Comparison of ENCODE assay signal across 9 cellular contexts in genomic region chr15:94526071-94526689, GRCh38.
DNase-seq lines count a peak whose midpoint lies in the region; ATAC-seq and TF ChIP-seq lines count a peak whose summit lies in the region.
"Had no signal": no experiment of that assay in that cellular context is flagged by ENCODE, and none has a peak within 500 bp of the region (broad histone marks: within the 10 kb centered on the region; RNA-seq: fewer than 3 reads in every experiment).

No MANE protein-coding gene starts in this region.

- H3K9me3 ChIP-seq in endodermal cell (ENCODE audit: control insufficient read depth, low read length) = no peaks in the 10 kb centered on the region
- H3K9me3 ChIP-seq in ovary = no peaks in the 10 kb centered on the region

- no peak overlapping the region for H3K4me3 Mint-ChIP-seq in natural killer cell
- no peak overlapping the region for H3K4me3 Mint-ChIP-seq in natural killer cell treated with Interleukin-12 subunit alpha and Interleukin-12 subunit beta and Interleukin-15 and Interleukin-18, amount 100 ng/mL, for 72 hours
- no peak overlapping the region for H3K4me3 Mint-ChIP-seq in endodermal cell
- no peak overlapping the region for H3K4me3 Mint-ChIP-seq in activated CD4-positive, alpha-beta T cell treated with anti-CD3 and anti-CD28 coated beads, Interleukin-2, amount 10 ng/mL, durations not matched to agents 7 days and 5 days

- intact Hi-C loops in natural killer cell (cut with micrococcal nuclease) (no loop called here), ovary (cut with DNase I) (no loop called here)

- H3K4me1 ChIP-seq in endodermal cell (ENCODE audit: control insufficient read depth, insufficient read depth, low read length) (no peaks in the 10 kb centered on the region), ovary (ENCODE audit: insufficient read depth) (peaks cover 2% of the 10 kb centered on the region)

- POLR2A ChIA-PET in activated CD4-positive, alpha-beta T cell treated with anti-CD3 and anti-CD28 coated beads, Interleukin-2, amount 10 ng/mL, durations not matched to agents 7 days and 5 days (lab: Charles Lee) = no interaction called here

- WGBS in endodermal cell (ENCODE audit: insufficient coverage in 1 of 2, insufficient read length in 1 of 2), 2 experiments = 59 to 73% methylated on average over 2 to 5 of the region's 5 CpGs
- WGBS in ovary, 3 donors = 85 to 87% (median 85%) methylated on average over 5 of the region's 5 CpGs

- H3K9me3 Mint-ChIP-seq in natural killer cell = no peaks in the 10 kb centered on the region
- no peaks in the 10 kb centered on the region for H3K9me3 Mint-ChIP-seq in natural killer cell treated with Interleukin-12 subunit alpha and Interleukin-12 subunit beta and Interleukin-15 and Interleukin-18, amount 100 ng/mL, for 72 hours
- no peaks in the 10 kb centered on the region for H3K9me3 Mint-ChIP-seq in endodermal cell
- H3K9me3 Mint-ChIP-seq in activated CD4-positive, alpha-beta T cell treated with anti-CD3 and anti-CD28 coated beads, Interleukin-2, amount 10 ng/mL, durations not matched to agents 7 days and 5 days = no peaks in the 10 kb centered on the region

- H3K27me3 Mint-ChIP-seq in natural killer cell (ENCODE audit: low read depth in 2 of 2) (peaks cover 16 to 62% of the 10 kb centered on the region in 2 donors), endodermal cell (ENCODE audit: insufficient read depth) (no peaks in the 10 kb centered on the region)
- H3K27me3 Mint-ChIP-seq in natural killer cell treated with Interleukin-12 subunit alpha and Interleukin-12 subunit beta and Interleukin-15 and Interleukin-18, amount 100 ng/mL, for 72 hours = peaks cover 26 to 47% of the 10 kb centered on the region in 2 donors
- peaks cover 7% of the 10 kb centered on the region for H3K27me3 Mint-ChIP-seq in activated CD4-positive, alpha-beta T cell treated with anti-CD3 and anti-CD28 coated beads, Interleukin-2, amount 10 ng/mL, durations not matched to agents 7 days and 5 days

- no peak overlapping the region for H3K27ac Mint-ChIP-seq in natural killer cell
- no peak overlapping the region for H3K27ac Mint-ChIP-seq in natural killer cell treated with Interleukin-12 subunit alpha and Interleukin-12 subunit beta and Interleukin-15 and Interleukin-18, amount 100 ng/mL, for 72 hours
- no peak overlapping the region for H3K27ac Mint-ChIP-seq in endodermal cell
- H3K27ac Mint-ChIP-seq in activated CD4-positive, alpha-beta T cell treated with anti-CD3 and anti-CD28 coated beads, Interleukin-2, amount 10 ng/mL, durations not matched to agents 7 days and 5 days = no peak overlapping the region

- TF ChIP-seq POLR2A in ovary (IDR thresholded peaks at IDR 0.05) = no peak

- TF ChIP-seq CTCF in natural killer cell (IDR thresholded peaks at IDR 0.05) (peak; percentile 22), endodermal cell (conservative IDR thresholded peaks at IDR 0.05) (peak; percentile 79), ovary (IDR thresholded peaks at IDR 0.05) (no peak)

- H3K36me3 ChIP-seq in endodermal cell (ENCODE audit: control insufficient read depth, insufficient read depth, low read length) (no peaks in the 10 kb centered on the region), ovary (no peaks in the 10 kb centered on the region)

- no peaks in the 10 kb centered on the region for H3K27me3 ChIP-seq in endodermal cell (ENCODE audit: control insufficient read depth, insufficient read depth, low read length, poor library complexity, severe bottlenecking)
- H3K27me3 ChIP-seq in ovary = no peaks in the 10 kb centered on the region

- no peak for ATAC-seq in natural killer cell
- ATAC-seq in natural killer cell treated with Interleukin-12 subunit alpha and Interleukin-12 subunit beta and Interleukin-15 and Interleukin-18, amount 100 ng/mL, for 72 hours = no peak

- no peak for TF ChIP-seq EP300 in ovary (IDR thresholded peaks at IDR 0.05)

- H3K4me1 Mint-ChIP-seq in natural killer cell (no peaks in the 10 kb centered on the region), endodermal cell (peaks cover 7% of the 10 kb centered on the region)
- no peaks in the 10 kb centered on the region for H3K4me1 Mint-ChIP-seq in natural killer cell treated with Interleukin-12 subunit alpha and Interleukin-12 subunit beta and Interleukin-15 and Interleukin-18, amount 100 ng/mL, for 72 hours (ENCODE audit: low read depth in 2 of 2)
- no peaks in the 10 kb centered on the region for H3K4me1 Mint-ChIP-seq in activated CD4-positive, alpha-beta T cell treated with anti-CD3 and anti-CD28 coated beads, Interleukin-2, amount 10 ng/mL, durations not matched to agents 7 days and 5 days

- DNase-seq in natural killer cell (no peak), endodermal cell (peak; percentile 72), SHP77 treated with DMSO at 0.1 percent for 48 hours (lab: John Stamatoyannopoulos, UW) (no peak), ovary (no peak)
- no peak for DNase-seq in natural killer cell treated with Interleukin-12 subunit alpha and Interleukin-12 subunit beta and Interleukin-15 and Interleukin-18, amount 100 ng/mL, for 72 hours (ENCODE audit: low spot score)
- DNase-seq in Jurkat, Clone E6-1 (ENCODE audit: low read depth, low spot score) = peak; percentile 3
- DNase-seq in activated effector memory CD4-positive, alpha-beta T cell treated with Interleukin-2 at 50 U/mL for 16 hours = no peak
- no peak for DNase-seq in activated CD4-positive, alpha-beta T cell treated with anti-CD3 and anti-CD28 coated beads, Interleukin-2, amount 10 ng/mL, durations not matched to agents 7 days and 5 days
- DNase-seq: hippocampal formation had no signal

- H3K36me3 Mint-ChIP-seq in natural killer cell = no peaks in the 10 kb centered on the region
- H3K36me3 Mint-ChIP-seq in natural killer cell treated with Interleukin-12 subunit alpha and Interleukin-12 subunit beta and Interleukin-15 and Interleukin-18, amount 100 ng/mL, for 72 hours = no peaks in the 10 kb centered on the region
- no peaks in the 10 kb centered on the region for H3K36me3 Mint-ChIP-seq in endodermal cell (ENCODE audit: low read depth)
- no peaks in the 10 kb centered on the region for H3K36me3 Mint-ChIP-seq in activated CD4-positive, alpha-beta T cell treated with anti-CD3 and anti-CD28 coated beads, Interleukin-2, amount 10 ng/mL, durations not matched to agents 7 days and 5 days (ENCODE audit: low read depth)

- no peak overlapping the region for H3K27ac ChIP-seq in endodermal cell (ENCODE audit: low read depth, low read length)
- no peak overlapping the region for H3K27ac ChIP-seq in ovary

- no peak overlapping the region for H3K4me3 ChIP-seq in Jurkat, Clone E6-1 (ENCODE audit: low read length)
- H3K4me3 ChIP-seq in endodermal cell (ENCODE audit: low read length) (no peak overlapping the region), ovary (no peak overlapping the region)

- CTCF ChIA-PET in activated CD4-positive, alpha-beta T cell treated with anti-CD3 and anti-CD28 coated beads, Interleukin-2, amount 10 ng/mL, durations not matched to agents 7 days and 5 days (lab: Charles Lee) = no interaction called here

- H3K9ac ChIP-seq in endodermal cell (ENCODE audit: extremely low read depth, low read length, poor library complexity, severe bottlenecking) = no peak overlapping the region

Comparison
In these comparisons a context has a peak if more than half of its experiments do, and no peak if none do; other contexts are left out.
1. DNase-seq: peak in Jurkat, Clone E6-1 (single experiment) and endodermal cell (single experiment); none in natural killer cell (single experiment), natural killer cell treated with Interleukin-12 subunit alpha and Interleukin-12 subunit beta and Interleukin-15 and Interleukin-18, amount 100 ng/mL, for 72 hours (single experiment), activated effector memory CD4-positive, alpha-beta T cell treated with Interleukin-2 at 50 U/mL for 16 hours (single experiment), SHP77 treated with DMSO at 0.1 percent for 48 hours (single experiment), activated CD4-positive, alpha-beta T cell treated with anti-CD3 and anti-CD28 coated beads, Interleukin-2, amount 10 ng/mL, durations not matched to agents 7 days and 5 days (single experiment) and ovary (0 of 5).
2. CTCF ChIP-seq: peak in natural killer cell (single experiment) and endodermal cell (single experiment); none in ovary (0 of 3).